8 cellular contexts compared by ENCODE assay signal in the genomic region with DNA sequence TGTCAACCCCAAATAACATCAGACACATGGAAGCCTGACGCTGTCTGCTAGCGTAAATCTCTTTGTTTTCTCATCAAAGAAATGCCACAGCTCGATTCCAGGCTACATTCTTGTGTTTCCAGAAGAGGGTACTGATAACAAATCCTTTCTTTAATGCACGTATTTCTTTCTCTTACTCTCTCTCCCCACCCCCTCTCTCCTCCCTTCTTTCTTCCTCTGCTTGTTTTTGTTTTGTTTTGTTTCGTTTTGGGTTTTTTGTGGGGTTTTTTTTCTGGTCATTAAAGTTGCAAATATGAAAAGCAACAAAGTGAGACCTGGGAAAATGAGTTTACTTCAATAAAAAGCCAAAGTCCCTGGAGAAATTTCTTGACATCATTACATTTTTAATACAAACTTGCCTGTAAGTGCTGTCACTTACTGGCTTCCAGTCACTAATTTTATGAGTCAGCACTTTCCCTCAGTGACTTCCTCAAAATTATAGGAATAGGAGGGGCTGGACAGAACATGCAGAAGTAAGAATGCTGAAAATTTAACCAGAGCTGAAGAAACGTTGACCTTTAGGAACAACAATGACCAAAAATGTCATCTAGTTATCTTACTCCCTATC.
DNase-seq lines count a peak whose midpoint lies in the region; ATAC-seq and TF ChIP-seq lines count a peak whose summit lies in the region.

No MANE protein-coding gene starts in this region.

- peak; percentile 58 for ATAC-seq in GM18505 (IDR thresholded peaks at IDR 0.05; ENCODE audit: unreplicated experiment)

- no peak for TF ChIP-seq CTCF in KMS-11 (conservative IDR thresholded peaks at IDR 0.05; ENCODE audit: low read depth, low read length)
- peak; percentile 55 for TF ChIP-seq CTCF in retinal pigment epithelial cell (conservative IDR thresholded peaks at IDR 0.05; ENCODE audit: low read depth, low read length)

- H3K79me2 ChIP-seq in KMS-11 (ENCODE audit: insufficient read depth, low read depth) = no peaks in the 10 kb centered on the region

- H3K9ac ChIP-seq in KMS-11 = no peak overlapping the region

- no peaks in the 10 kb centered on the region for H3K27me3 ChIP-seq in KMS-11 (ENCODE audit: insufficient read depth, low read depth)

- no peak overlapping the region; the same call in 1 of the 2 replicates for H3K27ac ChIP-seq in KMS-11

- H2AFZ ChIP-seq in KMS-11 (ENCODE audit: low read depth) = peak overlapping the region; percentile 35

- H3K4me1 ChIP-seq in KMS-11 (ENCODE audit: low read depth, poor library complexity, severe bottlenecking) = peaks cover 21% of the 10 kb centered on the region

- H4K20me1 ChIP-seq in KMS-11 (ENCODE audit: insufficient read depth) = no peaks in the 10 kb centered on the region

- H3K4me3 ChIP-seq in KMS-11 (IDR thresholded peaks at IDR 0.05; ENCODE audit: insufficient read depth, low read depth, low read length) (no peak overlapping the region), retinal pigment epithelial cell (ENCODE audit: low read length) (no peak overlapping the region)

- no peak for TF ChIP-seq POLR2A in GM18505 (IDR thresholded peaks at IDR 0.05; ENCODE audit: borderline replicate concordance, extremely low read depth, insufficient read depth, insufficient read length)

- no peaks in the 10 kb centered on the region for H3K36me3 ChIP-seq in KMS-11 (ENCODE audit: insufficient read depth)

- peak overlapping the region; percentile 52 for H3K4me2 ChIP-seq in KMS-11

- DNase-seq in AG20443 (ENCODE audit: low spot score) (peak; percentile 48), glomerular visceral epithelial cell (ENCODE audit: extremely low spot score) (peak; percentile 68), retinal pigment epithelial cell (ENCODE audit: low read depth) (no peak), activated gamma-delta T cell treated with Interleukin-2 at 50 U/mL for 16 hours (no peak), epidermal melanocyte (ENCODE audit: insufficient read length, low spot score) (no peak)
- peak; percentile 2 to 8 for DNase-seq in activated CD4-positive, alpha-beta T cell treated with anti-CD3 and anti-CD28 coated beads, Interleukin-2, amount 50 U/mL, for 4 hours

Comparison
In these comparisons a context has a peak if more than half of its experiments do, and no peak if none do; other contexts are left out.
1. DNase-seq: peak in AG20443 (single experiment), activated CD4-positive, alpha-beta T cell treated with anti-CD3 and anti-CD28 coated beads, Interleukin-2, amount 50 U/mL, for 4 hours (2 of 2) and glomerular visceral epithelial cell (single experiment); none in retinal pigment epithelial cell (single experiment), activated gamma-delta T cell treated with Interleukin-2 at 50 U/mL for 16 hours (single experiment) and epidermal melanocyte (single experiment).